ENCODE assay signal across 8 cellular contexts in the genomic region with DNA sequence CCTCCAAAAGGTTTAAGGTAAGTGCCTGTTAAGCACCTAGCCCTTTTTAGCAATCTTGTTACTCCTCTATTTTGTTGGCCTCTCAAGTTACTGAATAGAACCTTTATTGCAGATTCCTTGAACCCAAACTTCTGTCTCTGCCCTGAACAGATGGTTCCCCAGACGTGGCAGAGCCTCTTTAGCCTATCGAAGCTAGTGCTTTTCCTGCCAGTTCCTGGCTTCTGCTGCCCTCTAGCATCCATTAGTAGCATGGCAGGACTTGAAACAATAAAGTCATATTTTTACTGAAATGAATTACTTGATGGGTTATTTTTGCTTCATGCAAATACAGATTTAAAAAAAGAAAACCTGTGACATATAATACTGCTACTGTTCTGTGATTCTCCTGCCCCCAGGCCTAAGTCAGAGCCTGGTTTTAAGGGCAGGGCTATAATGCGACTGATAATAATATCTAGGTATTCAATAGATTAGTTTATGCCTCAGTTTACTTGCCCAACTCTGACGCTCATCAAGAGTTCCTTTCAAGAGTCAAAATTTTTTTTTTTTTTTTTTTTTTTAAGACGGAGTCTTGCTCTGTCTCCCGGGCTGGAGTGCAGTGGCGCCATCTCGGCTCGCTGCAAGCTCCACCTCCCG.
DNase-seq lines count a peak whose midpoint lies in the region; ATAC-seq, FAIRE-seq and TF ChIP-seq lines count a peak whose summit lies in the region.

No MANE protein-coding gene starts in this region.

- no peak overlapping the region for H3K4me3 ChIP-seq in endothelial cell of umbilical vein (replicated peaks in 1 of 3; ENCODE audit: insufficient read depth in 1 of 3, low read depth in 1 of 3, low read length in 3 of 3)
- H3K4me3 ChIP-seq in thyroid gland (replicated peaks in 1 of 3): no peak overlapping the region

- H3K36me3 ChIP-seq in endothelial cell of umbilical vein (ENCODE audit: control insufficient read depth in 2 of 2, extremely low read depth in 1 of 2, insufficient read depth in 2 of 2, low read length in 2 of 2) (no peaks in the 10 kb centered on the region), thyroid gland (no peaks in the 10 kb centered on the region)

- intact Hi-C loops in endothelial cell of umbilical vein (cut with micrococcal nuclease) (loop anchor here (1.0 to 5.0 kb wide), 2 partner anchors 323 to 453 kb away; no protein-coding TSS in a partner anchor), thyroid gland (cut with DNase I) (no loop called here)

- H3K27ac ChIP-seq in endothelial cell of umbilical vein (ENCODE audit: insufficient read depth, low read depth, low read length): no peak overlapping the region
- no peak overlapping the region for H3K27ac ChIP-seq in thyroid gland

- no peak for FAIRE-seq in endothelial cell of umbilical vein (lab: Jason Lieb, UNC)

- no peaks in the 10 kb centered on the region for H3K9me3 ChIP-seq in endothelial cell of umbilical vein (replicated peaks; ENCODE audit: control insufficient read depth, insufficient read depth, low read length)
- no peaks in the 10 kb centered on the region for H3K9me3 ChIP-seq in thyroid gland

- no peaks in the 10 kb centered on the region for H3K79me2 ChIP-seq in endothelial cell of umbilical vein (ENCODE audit: control insufficient read depth, insufficient read depth, low read length)

- TF ChIP-seq POLR2A in endothelial cell of umbilical vein (IDR thresholded peaks at IDR 0.05; ENCODE audit: low read depth, low read length) (no peak), thyroid gland (IDR thresholded peaks at IDR 0.05) (no peak)

- dilution Hi-C loops in endothelial cell of umbilical vein (cut with MboI; ENCODE audit: extremely low pct_ligation_motif_present, low sequenced_read_pairs): no loop called here

- H3K4me1 ChIP-seq in endothelial cell of umbilical vein (ENCODE audit: control insufficient read depth, extremely low read depth, insufficient read depth, low read length) (no peaks in the 10 kb centered on the region), thyroid gland (no peaks in the 10 kb centered on the region)

- H3K27me3 ChIP-seq in endothelial cell of umbilical vein (ENCODE audit: control insufficient read depth in 2 of 2, insufficient read depth in 2 of 2, low read length in 2 of 2): no peaks in the 10 kb centered on the region
- no peaks in the 10 kb centered on the region for H3K27me3 ChIP-seq in thyroid gland

- H3K9ac ChIP-seq in endothelial cell of umbilical vein (replicated peaks; ENCODE audit: extremely low read depth, insufficient read depth, low read length): no peak overlapping the region

- ATAC-seq in GM19397 (IDR thresholded peaks at IDR 0.05; ENCODE audit: unreplicated experiment): peak; percentile 94
- ATAC-seq in HG03378 (IDR thresholded peaks at IDR 0.05; ENCODE audit: unreplicated experiment): peak; percentile 94

- H3K4me2 ChIP-seq in endothelial cell of umbilical vein (ENCODE audit: insufficient read depth, low read length): no peak overlapping the region

- DNase-seq in DMS 273 (lab: John Stamatoyannopoulos, UW; ENCODE audit: unreplicated experiment): peak; percentile 90
- peak; percentile 58 for DNase-seq in NCI-H345 (lab: John Stamatoyannopoulos, UW)
- peak; percentile 56 for DNase-seq in activated CD4-positive, alpha-beta T cell treated with anti-CD3 and anti-CD28 coated beads for 48 hours
- peak; percentile 48 for DNase-seq in endothelial cell of umbilical vein (ENCODE audit: low read depth, low spot score)
- peak; percentile 76 for DNase-seq in myocyte (ENCODE audit: low read depth)
- peak; percentile 12 to 25 for DNase-seq in thyroid gland

- 67 to 72% methylated on average over 10 of the region's 10 CpGs for WGBS in thyroid gland, 2 donors

- H2AFZ ChIP-seq in endothelial cell of umbilical vein (ENCODE audit: low read depth, low read length): peak overlapping the region; percentile 7

- CTCF ChIA-PET in endothelial cell of umbilical vein (lab: Charles Lee): interaction anchor here (0.7 to 1.9 kb wide), 5 partner anchors 9 to 844 kb away, joined by 3 to 20 read pairs (median 6); no protein-coding TSS in a partner anchor

- TF ChIP-seq CTCF in endothelial cell of umbilical vein (IDR thresholded peaks at IDR 0.05; ENCODE audit: extremely low read depth in 1 of 2, insufficient read depth in 1 of 2, low read depth in 1 of 2, low read length in 2 of 2) (peak; percentile 71), thyroid gland (IDR thresholded peaks at IDR 0.05) (peak in 5 of 6 experiments; percentile 16 to 63 (median 37))

- H4K20me1 ChIP-seq in endothelial cell of umbilical vein (replicated peaks; ENCODE audit: control insufficient read depth, extremely low read depth, insufficient read depth, low read length): no peaks in the 10 kb centered on the region

- BruUV-seq in endothelial cell of umbilical vein (replicated peaks; lab: Mats Ljungman, UMichigan): no TSS peak

- POLR2A ChIA-PET in endothelial cell of umbilical vein (lab: Charles Lee): interaction anchor here (0.7 kb wide), 1 partner anchor 312 kb away, joined by 4 read pairs; no protein-coding TSS in a partner anchor

- H3K9me1 ChIP-seq in endothelial cell of umbilical vein (replicated peaks; ENCODE audit: control insufficient read depth, extremely low read depth, insufficient read depth, low read length): no peaks in the 10 kb centered on the region

TF ChIP-seq in endothelial cell of umbilical vein, 7 proteins besides CTCF, POLR2A, EP300 and RAD21:
- TF ChIP-seq, protein P1, sequence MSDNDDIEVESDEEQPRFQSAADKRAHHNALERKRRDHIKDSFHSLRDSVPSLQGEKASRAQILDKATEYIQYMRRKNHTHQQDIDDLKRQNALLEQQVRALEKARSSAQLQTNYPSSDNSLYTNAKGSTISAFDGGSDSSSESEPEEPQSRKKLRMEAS (IDR thresholded peaks at IDR 0.05; ENCODE audit: insufficient read depth, insufficient read length): no peak
- no peak for TF ChIP-seq JUN (IDR thresholded peaks at IDR 0.05; ENCODE audit: borderline replicate concordance, insufficient read depth, insufficient read length, low read depth)
- TF ChIP-seq FOS (IDR thresholded peaks at IDR 0.05; ENCODE audit: borderline replicate concordance, insufficient read depth, low read length): no peak
- no peak for TF ChIP-seq GATA2 (IDR thresholded peaks at IDR 0.05; ENCODE audit: insufficient read depth, insufficient read length, low read depth, low read length)
- no peak for TF ChIP-seq EZH2 (IDR thresholded peaks at IDR 0.05; ENCODE audit: borderline replicate concordance, low read depth, low read length, severe bottlenecking)
- no peak for TF ChIP-seq POLR2AphosphoS5 (IDR thresholded peaks at IDR 0.05; ENCODE audit: insufficient read depth, low read depth, low read length)
- no peak for TF ChIP-seq MYC (IDR thresholded peaks at IDR 0.05; ENCODE audit: low read depth, low read length)
TF ChIP-seq in endothelial cell of umbilical vein: peak in this region for 0.

Comparison
In these comparisons a context has a peak if more than half of its experiments do, and no peak if none do; other contexts are left out.
1. DNase-seq: peak in every context shown above with its lines; median percentile 90 in DMS 273; 76 in myocyte; 58 in NCI-H345; 56 in activated CD4-positive, alpha-beta T cell treated with anti-CD3 and anti-CD28 coated beads for 48 hours; 48 in endothelial cell of umbilical vein; 18 in thyroid gland.